ENCODE assay signal across 18 cellular contexts in genomic region chr5:36881807-36882206, GRCh38. TPM values are rescaled to one million over a fixed set of nuclear protein-coding genes. Genes with fewer than 3 reads are reported as not detected.
A peak's percentile ranks its signal among the peaks of the same experiment; 100 is the strongest.
DNase-seq lines count a peak whose midpoint lies in the region; ATAC-seq, FAIRE-seq and TF ChIP-seq lines count a peak whose summit lies in the region.
"Had no signal": no experiment of that assay in that cellular context is flagged by ENCODE, and none has a peak within 500 bp of the region (broad histone marks: within the 10 kb centered on the region; RNA-seq: fewer than 3 reads in every experiment).

No MANE protein-coding gene starts in this region.

- H3K9me2 ChIP-seq in DOHH2 (replicated peaks; ENCODE audit: control insufficient read depth, low read length): no peaks in the 10 kb centered on the region

- H3K4me1 Mint-ChIP-seq in CD4-positive, CD25-positive, alpha-beta regulatory T cell: peaks cover 36 to 68% (median 53%) of the 10 kb centered on the region in 4 donors
- H3K4me1 Mint-ChIP-seq in immature natural killer cell (peaks cover 69 to 90% of the 10 kb centered on the region in 2 donors), CD14-positive monocyte (peaks cover 60% of the 10 kb centered on the region)

- intact Hi-C loops in CD14-positive monocyte (cut with micrococcal nuclease): loop anchor here in 1 of 2 donors (10.0 kb wide), 1 partner anchor 53 kb away; no protein-coding TSS in a partner anchor

- H3K36me3 ChIP-seq in CD4-positive, CD25-positive, alpha-beta regulatory T cell (ENCODE audit: control insufficient read depth, insufficient read depth, low read length): peaks cover 10% of the 10 kb centered on the region
- peaks cover 33% of the 10 kb centered on the region for H3K36me3 ChIP-seq in DOHH2 (ENCODE audit: control insufficient read depth, low read length)
- H3K36me3 ChIP-seq: left lung, ovary had no signal

- no peak for DNase-seq in CD4-positive, CD25-positive, alpha-beta regulatory T cell
- DNase-seq in RCC 7860 (ENCODE audit: low spot score) (no peak), immature natural killer cell (no peak), CD14-positive monocyte (ENCODE audit: low spot score) (no peak), D341Med (ENCODE audit: low spot score) (no peak)
- DNase-seq: activated CD8-positive, alpha-beta memory T cell treated with anti-CD3 and anti-CD28 coated beads, Interleukin-2, amount 50 U/mL, for 48 hours; H7; left lung; NCI-H187; ovary; sigmoid colon; SJCRH30; stimulated activated CD4-positive, alpha-beta T cell treated with anti-CD3 and anti-CD28 coated beads, Interleukin-2, amount 100 ng/mL, for 24 hours; T-helper 9 cell had no signal

- peak overlapping the region; percentile 92 for H3K4me3 ChIP-seq in CD4-positive, CD25-positive, alpha-beta regulatory T cell (ENCODE audit: low read depth, low read length)
- H3K4me3 ChIP-seq in DOHH2 (ENCODE audit: low read length): no peak overlapping the region
- H3K4me3 ChIP-seq: left lung, ovary, sigmoid colon, SJCRH30, suprapubic skin had no signal

- H3K36me3 Mint-ChIP-seq in CD4-positive, CD25-positive, alpha-beta regulatory T cell: peaks cover 7% of the 10 kb centered on the region
- H3K36me3 Mint-ChIP-seq in immature natural killer cell: peaks cover 0 to 4% (median 0%) of the 10 kb centered on the region in 3 donors
- peaks cover 10 to 12% of the 10 kb centered on the region in 2 donors for H3K36me3 Mint-ChIP-seq in CD14-positive monocyte

- H3K27me3 ChIP-seq in CD4-positive, CD25-positive, alpha-beta regulatory T cell (ENCODE audit: control insufficient read depth, insufficient read depth, low read length): no peaks in the 10 kb centered on the region
- H3K27me3 ChIP-seq in DOHH2 (ENCODE audit: control insufficient read depth, low read length): no peaks in the 10 kb centered on the region
- H3K27me3 ChIP-seq: left lung, ovary, sigmoid colon, SJCRH30, suprapubic skin had no signal

- H3K4me3 Mint-ChIP-seq in CD4-positive, CD25-positive, alpha-beta regulatory T cell: peak overlapping the region; percentile 4 to 59 (median 18)
- H3K4me3 Mint-ChIP-seq in immature natural killer cell (peak overlapping the region in 4 of 5 donors; percentile 9 to 48 (median 12)), CD14-positive monocyte (no peak overlapping the region)

- ATAC-seq in CD4-positive, CD25-positive, alpha-beta regulatory T cell (ENCODE audit: low read depth in 2 of 2): no peak
- no peak for ATAC-seq in GM21529 (IDR thresholded peaks at IDR 0.05; ENCODE audit: unreplicated experiment)
- ATAC-seq: esophagus mucosa, left lung had no signal

- FAIRE-seq in RCC 7860 (lab: Jason Lieb, UNC): peak; percentile 48

- H3K4me2 ChIP-seq in DOHH2 (ENCODE audit: low read length): peak overlapping the region; percentile 11

- peaks cover 43% of the 10 kb centered on the region for H4K20me1 ChIP-seq in DOHH2 (ENCODE audit: control insufficient read depth, insufficient read depth, low read depth, low read length)

- no peaks in the 10 kb centered on the region for H3K9me3 Mint-ChIP-seq in CD4-positive, CD25-positive, alpha-beta regulatory T cell
- H3K9me3 Mint-ChIP-seq in immature natural killer cell (no peaks in the 10 kb centered on the region), CD14-positive monocyte (no peaks in the 10 kb centered on the region)

- TF ChIP-seq CTCF in DOHH2 (IDR thresholded peaks at IDR 0.05; ENCODE audit: low read depth, low read length, poor library complexity, severe bottlenecking) (no peak), CD14-positive monocyte (IDR thresholded peaks at IDR 0.05) (no peak)

- no peak overlapping the region for H3K27ac ChIP-seq in CD4-positive, CD25-positive, alpha-beta regulatory T cell (ENCODE audit: insufficient read depth, low read length, poor library complexity, severe bottlenecking)
- no peak overlapping the region for H3K27ac ChIP-seq in DOHH2 (ENCODE audit: low read depth, low read length)
- H3K27ac ChIP-seq: left lung, ovary, sigmoid colon, SJCRH30, suprapubic skin had no signal

- no peaks in the 10 kb centered on the region for H3K9me3 ChIP-seq in CD4-positive, CD25-positive, alpha-beta regulatory T cell (ENCODE audit: control insufficient read depth in 2 of 2, low read length in 2 of 2)
- no peaks in the 10 kb centered on the region for H3K9me3 ChIP-seq in DOHH2 (ENCODE audit: control insufficient read depth, insufficient read depth, low read length)
- H3K9me3 ChIP-seq: left lung, ovary, sigmoid colon, SJCRH30, suprapubic skin had no signal

- peaks cover 49% of the 10 kb centered on the region for H3K4me1 ChIP-seq in CD4-positive, CD25-positive, alpha-beta regulatory T cell (ENCODE audit: control insufficient read depth, insufficient read depth, low read length, poor library complexity, severe bottlenecking)
- H3K4me1 ChIP-seq in DOHH2 (ENCODE audit: control insufficient read depth, low read length): peaks cover 43% of the 10 kb centered on the region

- H3K27ac Mint-ChIP-seq in CD4-positive, CD25-positive, alpha-beta regulatory T cell: peak overlapping the region in 2 of 3 donors; percentile 18 to 27
- H3K27ac Mint-ChIP-seq in immature natural killer cell: peak overlapping the region in 3 of 6 donors; percentile 32 to 70 (median 48)
- H3K27ac Mint-ChIP-seq in CD14-positive monocyte: peak overlapping the region in 1 of 7 donors; percentile 81

- H3K27me3 Mint-ChIP-seq in CD4-positive, CD25-positive, alpha-beta regulatory T cell: peaks cover 4% of the 10 kb centered on the region
- H3K27me3 Mint-ChIP-seq in immature natural killer cell (ENCODE audit: low read depth in 3 of 3) (peaks cover 4 to 13% (median 7%) of the 10 kb centered on the region in 3 donors), CD14-positive monocyte (ENCODE audit: low read depth in 3 of 3) (no peaks in the 10 kb centered on the region)

- H3F3A ChIP-seq in DOHH2 (ENCODE audit: control insufficient read depth, insufficient read depth): peaks cover 5% of the 10 kb centered on the region; the same call in 1 of the 2 replicates

- peaks cover 100% of the 10 kb centered on the region for H3K79me2 ChIP-seq in DOHH2 (ENCODE audit: control insufficient read depth, low read length)

RNA-seq across cellular contexts. Expression of gene NIPBL, which starts 5.2 kb away (rescaled TPM):
- 132 TPM for total RNA-seq in CD4-positive, CD25-positive, alpha-beta regulatory T cell
- 10 to 100 TPM; 12.5 to 21.2 (median 15.4) TPM for polyA plus RNA-seq in CD4-positive, CD25-positive, alpha-beta regulatory T cell
- polyA plus RNA-seq in immature natural killer cell (10 to 100 TPM in 2 of 3 donors, 1 to 10 TPM in 1; 4.9 to 42.5 (median 11.6) TPM), CD14-positive monocyte (10 to 100 TPM in 1 of 2 donors, 1 to 10 TPM in 1; 6.6 to 16.2 TPM)

Comparison
In these comparisons a context has a peak if more than half of its experiments do, and no peak if none do; other contexts are left out.
1. H3K4me3 Mint-ChIP-seq: peak in CD4-positive, CD25-positive, alpha-beta regulatory T cell (4 of 4) and immature natural killer cell (4 of 5); none in CD14-positive monocyte (0 of 2).